In genomic region chr12:45227668-45228067, GRCh38 we compare ENCODE assay signal across 21 cellular contexts.
"Had no signal": no experiment of that assay in that cellular context is flagged by ENCODE, and none has a peak within 500 bp of the region (broad histone marks: within the 10 kb centered on the region; RNA-seq: fewer than 3 reads in every experiment).

No MANE protein-coding gene starts in this region.

- ATAC-seq: activated T-cell treated with anti-CD3 and anti-CD28 coated beads, Interleukin-2, amount 50 U/mL, for 4 hours; activated T-helper 17 cell treated with anti-CD3 and anti-CD28 coated beads, Interleukin-2, amount 50 U/mL, for 72 hours; esophagus mucosa; heart right ventricle; right lobe of liver; stimulated activated effector memory CD8-positive, alpha-beta T cell treated with anti-CD3 and anti-CD28 coated beads, Interleukin-12 subunit alpha, Interleukin-12 subunit beta, amount 100 ng/mL, for 72 hours had no signal

- H3K4me3 ChIP-seq: heart right ventricle, left ventricle myocardium inferior, right lobe of liver, thoracic aorta, uterus had no signal

- H3K9me3 ChIP-seq: heart right ventricle, left ventricle myocardium inferior, right lobe of liver, thoracic aorta, uterus had no signal

- H3K27me3 ChIP-seq: heart right ventricle, right lobe of liver, uterus had no signal

- H3K36me3 ChIP-seq: left ventricle myocardium inferior, right lobe of liver, thoracic aorta, uterus had no signal

- DNase-seq: activated CD4-positive, alpha-beta memory T cell treated with anti-CD3 and anti-CD28 coated beads for 36 hours; activated CD4-positive, alpha-beta T cell treated with anti-CD3 and anti-CD28 coated beads, Interleukin-2, amount 10 ng/mL, durations not matched to agents 24 days and 14 days; activated CD4-positive, CD25-positive, alpha-beta regulatory T cell treated with anti-CD3 and anti-CD28 coated beads, Interleukin-2, amount 50 U/mL, for 72 hours; activated CD8-positive, alpha-beta memory T cell treated with anti-CD3 and anti-CD28 coated beads, Interleukin-2, amount 50 U/mL, for 48 hours; activated gamma-delta T cell treated with Interleukin-2 at 50 U/mL for 16 hours; activated naive CD4-positive, alpha-beta T cell treated with anti-CD3 and anti-CD28 coated beads, Interleukin-2, amount 50 U/mL, for 16 hours; activated T-cell treated with anti-CD3 and anti-CD28 coated beads, Interleukin-2, amount 50 U/mL, for 4 hours; amniotic stem cell; central memory CD4-positive, alpha-beta T cell; foreskin fibroblast; heart right ventricle; left ventricle myocardium inferior; posterior cingulate gyrus; right lobe of liver; stimulated activated CD4-positive, alpha-beta T cell treated with anti-CD3 and anti-CD28 coated beads, Interleukin-2, amount 100 ng/mL, for 48 hours; trophoblast cell; uterus had no signal

- H3K27ac ChIP-seq: left ventricle myocardium inferior, right lobe of liver, thoracic aorta, uterus had no signal
